Comparison of ENCODE assay signal across 14 cellular contexts in the genomic region with DNA sequence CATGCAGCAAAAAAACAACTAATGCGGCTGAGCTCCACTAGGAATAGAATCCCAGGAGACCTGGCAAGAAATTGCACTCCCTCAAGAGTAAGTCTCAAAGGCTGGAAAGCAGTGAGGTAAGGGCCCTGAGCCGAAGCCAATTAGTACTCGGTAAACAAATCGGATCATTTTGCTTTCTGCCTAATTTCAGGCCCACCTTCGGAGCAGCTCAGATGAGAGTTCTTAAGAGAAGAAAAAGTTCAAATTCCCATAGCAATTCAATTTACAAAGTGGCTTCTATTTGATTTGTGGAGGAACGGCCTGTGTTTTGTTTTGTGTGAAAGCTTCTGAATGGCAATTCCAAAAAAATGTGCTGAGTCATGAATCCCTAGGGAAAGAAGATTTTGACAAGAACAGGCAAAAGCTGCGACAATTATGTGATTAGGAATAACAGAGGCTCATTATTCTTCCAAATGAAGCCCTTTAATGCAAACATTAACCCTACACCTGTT.
DNase-seq lines count a peak whose midpoint lies in the region; TF ChIP-seq lines count a peak whose summit lies in the region.
"Had no signal": no experiment of that assay in that cellular context is flagged by ENCODE, and none has a peak within 500 bp of the region (broad histone marks: within the 10 kb centered on the region; RNA-seq: fewer than 3 reads in every experiment).

No MANE protein-coding gene starts in this region.

- no peaks in the 10 kb centered on the region for H3K79me2 ChIP-seq in parathyroid adenoma

- H3K36me3 ChIP-seq in parathyroid adenoma (ENCODE audit: control insufficient read depth, insufficient read depth, low read length) (no peaks in the 10 kb centered on the region), left ventricle myocardium inferior (no peaks in the 10 kb centered on the region)
- H3K36me3 ChIP-seq: pancreas had no signal

- DNase-seq in ELF-1 (ENCODE audit: low read depth, low spot score) (peak; percentile 30), NCI-H2171 (lab: John Stamatoyannopoulos, UW) (peak; percentile 54), coronary artery (ENCODE audit: low spot score) (no peak), T-helper 9 cell (no peak), left ventricle myocardium inferior (no peak), NOMO-1 (lab: John Stamatoyannopoulos, UW; ENCODE audit: unreplicated experiment in 2 of 2) (no peak)
- no peak for DNase-seq in activated CD4-positive, alpha-beta T cell treated with anti-CD3 and anti-CD28 coated beads, Interleukin-2, amount 50 U/mL, for 4 hours
- DNase-seq: activated T-cell treated with anti-CD3 and anti-CD28 coated beads, Interleukin-2, amount 50 U/mL, for 24 hours; CD4-positive, alpha-beta memory T cell; central memory CD4-positive, alpha-beta T cell; pancreas had no signal

- TF ChIP-seq CTCF in coronary artery (IDR thresholded peaks at IDR 0.05) (no peak), parathyroid adenoma (IDR thresholded peaks at IDR 0.05) (no peak), left ventricle myocardium inferior (IDR thresholded peaks at IDR 0.05; ENCODE audit: borderline replicate concordance) (no peak)

- H3K4me1 ChIP-seq in parathyroid adenoma (no peaks in the 10 kb centered on the region), left ventricle myocardium inferior (peaks cover 6% of the 10 kb centered on the region)
- H3K4me1 ChIP-seq: foreskin keratinocyte, pancreas had no signal

- intact Hi-C loops in left ventricle myocardium inferior (cut with micrococcal nuclease), result no loop called here

- H3K27me3 ChIP-seq in parathyroid adenoma (ENCODE audit: control insufficient read depth, insufficient read depth, low read length), result no peaks in the 10 kb centered on the region
- no peaks in the 10 kb centered on the region for H3K27me3 ChIP-seq in left ventricle myocardium inferior (ENCODE audit: low read depth)
- H3K27me3 ChIP-seq: foreskin keratinocyte had no signal

- H3K27ac ChIP-seq in coronary artery (peak overlapping the region; percentile 46 to 56), parathyroid adenoma (no peak overlapping the region), left ventricle myocardium inferior (replicated peaks) (no peak overlapping the region)
- H3K27ac ChIP-seq: foreskin keratinocyte, HL-60, pancreas had no signal

- H2AFZ ChIP-seq in parathyroid adenoma, result peak overlapping the region; percentile 54

- H3K9me3 ChIP-seq in parathyroid adenoma (ENCODE audit: control insufficient read depth, low read length) (no peaks in the 10 kb centered on the region), left ventricle myocardium inferior (replicated peaks) (peaks cover 21% of the 10 kb centered on the region)
- H3K9me3 ChIP-seq: pancreas had no signal

- no peak overlapping the region for H3K9ac ChIP-seq in parathyroid adenoma

- peak overlapping the region; percentile 50 for H3K4me3 ChIP-seq in coronary artery
- H3K4me3 ChIP-seq in parathyroid adenoma (ENCODE audit: low read depth, low read length), result no peak overlapping the region
- H3K4me3 ChIP-seq in left ventricle myocardium inferior, result no peak overlapping the region
- H3K4me3 ChIP-seq: pancreas had no signal

- peak overlapping the region; percentile 13 for H3K4me2 ChIP-seq in parathyroid adenoma (ENCODE audit: low read length)

Comparison
In these comparisons a context has a peak if more than half of its experiments do, and no peak if none do; other contexts are left out.
1. DNase-seq: peak in ELF-1 (single experiment) and NCI-H2171 (single experiment); none in coronary artery (single experiment), activated CD4-positive, alpha-beta T cell treated with anti-CD3 and anti-CD28 coated beads, Interleukin-2, amount 50 U/mL, for 4 hours (0 of 2), T-helper 9 cell (single experiment), left ventricle myocardium inferior (single experiment) and NOMO-1 (0 of 2).
2. H3K27ac ChIP-seq: peak in coronary artery (2 of 2); none in parathyroid adenoma (single experiment) and left ventricle myocardium inferior (single experiment).